In the genomic region with DNA sequence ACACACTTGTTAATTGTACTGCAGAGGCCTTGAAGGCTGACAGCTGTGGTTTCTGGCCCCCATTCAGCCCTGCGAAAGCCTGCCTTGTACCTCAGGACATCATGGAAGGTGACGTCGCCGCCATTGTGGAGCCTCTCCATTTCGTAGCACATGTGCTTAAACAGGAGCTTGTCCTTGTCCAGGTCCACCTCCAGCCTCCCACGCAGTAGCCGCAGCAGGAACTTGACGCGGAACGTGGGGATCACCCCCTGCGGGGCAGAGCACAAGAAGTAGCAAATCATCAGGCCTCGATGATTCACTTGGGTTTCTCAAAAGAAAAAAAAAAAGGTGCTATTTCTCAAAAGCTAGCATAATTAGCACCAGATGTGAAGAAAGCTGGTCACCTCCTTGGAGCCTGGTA, we compare ENCODE assay signal across 25 cellular contexts.
DNase-seq lines count a peak whose midpoint lies in the region; ATAC-seq, FAIRE-seq and TF ChIP-seq lines count a peak whose summit lies in the region.
"Had no signal": no experiment of that assay in that cellular context is flagged by ENCODE, and none has a peak within 500 bp of the region (broad histone marks: within the 10 kb centered on the region; RNA-seq: fewer than 3 reads in every experiment).

No MANE protein-coding gene starts in this region.

- TF ChIP-seq CTCF in AG09309 (IDR thresholded peaks at IDR 0.05; ENCODE audit: control insufficient read depth, insufficient read depth, low read depth, low read length, missing control alignments) (no peak), H1 (IDR thresholded peaks at IDR 0.05; ENCODE audit: control extremely low read depth in 1 of 3, insufficient read depth in 1 of 3, low read depth in 1 of 3, low read length in 3 of 3) (no peak), upper lobe of right lung (IDR thresholded peaks at IDR 0.05) (no peak)

- no peak overlapping the region for H3K9ac ChIP-seq in H1 (replicated peaks in 1 of 4; ENCODE audit: extremely low read depth in 1 of 4, low read depth in 3 of 4, low read length in 3 of 4)
- H3K9ac ChIP-seq: SK-N-SH had no signal

- H4K91ac ChIP-seq in H1 (replicated peaks; ENCODE audit: insufficient read length, low read length) = no peak overlapping the region

- no peak overlapping the region for H2BK12ac ChIP-seq in H1 (ENCODE audit: low read depth, low read length)

- POLR2A ChIA-PET in H1 (lab: Charles Lee; ENCODE audit: partially characterized antibody) = interaction anchor here (0.6 kb wide), 1 partner anchor 46 kb away, joined by 3 read pairs; no protein-coding TSS in a partner anchor
- POLR2A ChIA-PET in activated CD4-positive, alpha-beta T cell treated with anti-CD3 and anti-CD28 coated beads for 36 hours (lab: Charles Lee) = no interaction called here

- no peak overlapping the region for H3K27ac Mint-ChIP-seq in activated CD4-positive, alpha-beta T cell treated with anti-CD3 and anti-CD28 coated beads for 36 hours
- H3K27ac Mint-ChIP-seq: H9, progenitor cell of endocrine pancreas had no signal

- TF ChIP-seq EP300 in H1 (IDR thresholded peaks at IDR 0.05; ENCODE audit: borderline replicate concordance in 1 of 2, low read depth in 2 of 2, low read length in 2 of 2) = no peak

- no peak overlapping the region for H2BK5ac ChIP-seq in H1 (ENCODE audit: low read depth, low read length)

- intact Hi-C loops in sciatic nerve (cut with DNase I) = no loop called here
- intact Hi-C loops in activated CD4-positive, alpha-beta T cell treated with anti-CD3 and anti-CD28 coated beads for 36 hours (cut with DNase I, micrococcal nuclease) = no loop called here
- intact Hi-C loops in upper lobe of right lung (cut with DNase I) = no loop called here

- no peak overlapping the region for H3K18ac ChIP-seq in H1 (ENCODE audit: extremely low read depth, low read length)

- H3K36me3 Mint-ChIP-seq in activated CD4-positive, alpha-beta T cell treated with anti-CD3 and anti-CD28 coated beads for 36 hours (ENCODE audit: low read depth) = no peaks in the 10 kb centered on the region

- TF ChIP-seq RAD21 in H1 (IDR thresholded peaks at IDR 0.05 in 1 of 2, conservative IDR thresholded peaks at IDR 0.05 in 1 of 2; ENCODE audit: low read depth in 2 of 2, low read length in 2 of 2) = no peak

- DNase-seq in AG09309 (ENCODE audit: low read depth) (peak; percentile 66), M059J (ENCODE audit: low read depth) (peak; percentile 12), H1 (ENCODE audit: low read depth in 1 of 2, low spot score in 2 of 2) (no peak), sciatic nerve (ENCODE audit: low spot score) (peak; percentile 60), upper lobe of right lung (no peak), D341Med (ENCODE audit: low spot score) (no peak), iPS-NIHi7 (ENCODE audit: extremely low spot score) (no peak)
- no peak for DNase-seq in activated CD4-positive, alpha-beta T cell treated with anti-CD3 and anti-CD28 coated beads for 36 hours
- DNase-seq: activated gamma-delta T cell treated with Interleukin-2 at 50 U/mL for 16 hours; colonic mucosa; effector CD8-positive, alpha-beta T cell; H9; left lung; mesenchymal stem cell; sigmoid colon; SK-N-SH; stimulated activated CD4-positive, alpha-beta T cell treated with anti-CD3 and anti-CD28 coated beads, Interleukin-15, amount 100 ng/mL, for 24 hours; stimulated activated naive CD4-positive, alpha-beta T cell; T-helper 2 cell had no signal

- H3K14ac ChIP-seq in H1 (ENCODE audit: insufficient read length) = no peak overlapping the region

- no peak overlapping the region for H2BK120ac ChIP-seq in H1 (replicated peaks; ENCODE audit: low read depth, low read length)

- H3K27me3 Mint-ChIP-seq in activated CD4-positive, alpha-beta T cell treated with anti-CD3 and anti-CD28 coated beads for 36 hours = peaks cover 11% of the 10 kb centered on the region
- H3K27me3 Mint-ChIP-seq: progenitor cell of endocrine pancreas had no signal

- no peak for FAIRE-seq in H1 (lab: Jason Lieb, UNC)

- no peak overlapping the region for H3K4ac ChIP-seq in H1 (replicated peaks; ENCODE audit: insufficient read length, low read depth, low read length)

- H2BK20ac ChIP-seq in H1 (ENCODE audit: low read length) = no peak overlapping the region

- no peak overlapping the region for H4K8ac ChIP-seq in H1 (ENCODE audit: extremely low read depth, insufficient read depth, low read length)

- no peaks in the 10 kb centered on the region for H3K4me1 Mint-ChIP-seq in activated CD4-positive, alpha-beta T cell treated with anti-CD3 and anti-CD28 coated beads for 36 hours
- H3K4me1 Mint-ChIP-seq: H9 had no signal

- H3K79me1 ChIP-seq in H1 (ENCODE audit: low read depth, low read length) = no peaks in the 10 kb centered on the region

- H3K9me3 ChIP-seq in H1 (ENCODE audit: insufficient read depth in 2 of 2, low read depth in 1 of 2, low read length in 1 of 2) (no peaks in the 10 kb centered on the region), upper lobe of right lung (no peaks in the 10 kb centered on the region)
- H3K9me3 ChIP-seq: breast epithelium, colonic mucosa, left lung, sigmoid colon, SK-N-SH, thoracic aorta, vagina had no signal

- CTCF ChIA-PET in H1 (lab: Charles Lee; ENCODE audit: partially characterized antibody) = interaction anchor here (0.7 to 1.1 kb wide), 3 partner anchors 24 to 77 kb away, joined by 3 read pairs; no protein-coding TSS in a partner anchor
- CTCF ChIA-PET in activated CD4-positive, alpha-beta T cell treated with anti-CD3 and anti-CD28 coated beads for 36 hours (lab: Charles Lee) = no interaction called here

- no peaks in the 10 kb centered on the region for H3K79me2 ChIP-seq in H1 (ENCODE audit: control insufficient read depth in 1 of 2, insufficient read depth in 2 of 2, low read length in 2 of 2)

- H3K23ac ChIP-seq in H1 (ENCODE audit: insufficient read length) = no peak overlapping the region

- no peak overlapping the region for H2AK5ac ChIP-seq in H1 (ENCODE audit: low read depth, low read length)

- no peaks in the 10 kb centered on the region for H3K23me2 ChIP-seq in H1 (ENCODE audit: low read depth, low read length)

- H4K5ac ChIP-seq in H1 (ENCODE audit: insufficient read length, low read depth, low read length) = no peak overlapping the region

- no peak overlapping the region for H3K4me2 ChIP-seq in H1 (ENCODE audit: insufficient read depth in 1 of 2, low read depth in 2 of 2, low read length in 2 of 2)
- H3K4me2 ChIP-seq: SK-N-SH had no signal

- no peaks in the 10 kb centered on the region for H4K20me1 ChIP-seq in H1 (replicated peaks in 1 of 2; ENCODE audit: control insufficient read depth in 1 of 2, insufficient read depth in 2 of 2, low read length in 2 of 2)

- WGBS in H1 (ENCODE audit: extremely low coverage in 1 of 2, insufficient coverage in 1 of 2, insufficient read length in 1 of 2, insufficient replicate concordance in 2 of 2, low coverage in 1 of 2, low lambda C conversion rate in 2 of 2, missing lambda C conversion rate in 1 of 2), 2 experiments = 92% methylated on average over 12 of the region's 12 CpGs; no CpG with 5 or more reads in 1 of the 2 experiments

- H3K56ac ChIP-seq in H1 (replicated peaks; ENCODE audit: insufficient read length, low read depth, low read length) = no peak overlapping the region

- no peak overlapping the region for H2BK15ac ChIP-seq in H1 (ENCODE audit: low read length)

- H3K4me1 ChIP-seq in H1 (replicated peaks in 1 of 4; ENCODE audit: control insufficient read depth in 3 of 4, insufficient read depth in 4 of 4, low read length in 3 of 4) = no peaks in the 10 kb centered on the region
- H3K4me1 ChIP-seq in upper lobe of right lung = no peaks in the 10 kb centered on the region
- H3K4me1 ChIP-seq: breast epithelium, colonic mucosa, left lung, sigmoid colon, vagina had no signal

- H3K9me3 Mint-ChIP-seq in activated CD4-positive, alpha-beta T cell treated with anti-CD3 and anti-CD28 coated beads for 36 hours (ENCODE audit: low read depth) = no peaks in the 10 kb centered on the region
- H3K9me3 Mint-ChIP-seq: H9 had no signal

- H3K27ac ChIP-seq in H1 (ENCODE audit: low read depth, low read length) (no peak overlapping the region), upper lobe of right lung (no peak overlapping the region)
- H3K27ac ChIP-seq: breast epithelium, C4-2B, colonic mucosa, left lung, RWPE1, sigmoid colon, thoracic aorta, vagina had no signal

- no peak for TF ChIP-seq POLR2A in H1 (IDR thresholded peaks at IDR 0.05; ENCODE audit: control extremely low read depth in 1 of 2, low read depth in 2 of 2, low read length in 2 of 2)

- peak overlapping the region; percentile 44; the same call in 1 of the 2 replicates for H2AFZ ChIP-seq in H1 (ENCODE audit: low read length)

- H3K4me3 ChIP-seq in AG09309 (ENCODE audit: control insufficient read depth, low read depth, low read length) (no peak overlapping the region), H1 (ENCODE audit: extremely low read depth in 1 of 4, insufficient read depth in 2 of 4, low read depth in 3 of 4, low read length in 4 of 4) (no peak overlapping the region), upper lobe of right lung (no peak overlapping the region)
- H3K4me3 ChIP-seq: breast epithelium, colonic mucosa, left lung, sigmoid colon, thoracic aorta, vagina had no signal

- H3K36me3 ChIP-seq in H1 (ENCODE audit: control insufficient read depth in 2 of 4, insufficient read depth in 4 of 4, low read length in 3 of 4) (no peaks in the 10 kb centered on the region), upper lobe of right lung (no peaks in the 10 kb centered on the region)
- H3K36me3 ChIP-seq: breast epithelium, colonic mucosa, left lung, sigmoid colon, vagina had no signal

- H3K4me3 Mint-ChIP-seq in activated CD4-positive, alpha-beta T cell treated with anti-CD3 and anti-CD28 coated beads for 36 hours = no peak overlapping the region
- H3K4me3 Mint-ChIP-seq: H9 had no signal

- ATAC-seq in sciatic nerve (peak; percentile 76), upper lobe of right lung (no peak)
- no peak for ATAC-seq in activated CD4-positive, alpha-beta T cell treated with anti-CD3 and anti-CD28 coated beads for 36 hours
- ATAC-seq: left lung had no signal

- H3K27me3 ChIP-seq in H1 (replicated peaks in 1 of 4; ENCODE audit: control insufficient read depth in 3 of 4, extremely low read depth in 1 of 4, insufficient read depth in 3 of 4, low read length in 3 of 4) (no peaks in the 10 kb centered on the region), upper lobe of right lung (no peaks in the 10 kb centered on the region)
- H3K27me3 ChIP-seq: breast epithelium, colonic mucosa, left lung, sigmoid colon, vagina had no signal

TF ChIP-seq in H1, 55 proteins besides CTCF, POLR2A, EP300 and RAD21 (continues in another document):
- no peak for TF ChIP-seq HDAC2 (IDR thresholded peaks at IDR 0.05; ENCODE audit: borderline replicate concordance in 1 of 2, low read depth in 2 of 2, low read length in 2 of 2)
- TF ChIP-seq POU5F1 (IDR thresholded peaks at IDR 0.05; ENCODE audit: low read depth, low read length) = no peak
- TF ChIP-seq SP1 (IDR thresholded peaks at IDR 0.05; ENCODE audit: low read depth, low read length) = no peak

Comparison
In these comparisons a context has a peak if more than half of its experiments do, and no peak if none do; other contexts are left out.
1. DNase-seq: peak in AG09309 (single experiment), M059J (single experiment) and sciatic nerve (single experiment); none in H1 (0 of 2), activated CD4-positive, alpha-beta T cell treated with anti-CD3 and anti-CD28 coated beads for 36 hours (single experiment), upper lobe of right lung (single experiment), D341Med (single experiment) and iPS-NIHi7 (single experiment).